ENCODE assay signal across 8 cellular contexts in genomic region chrX:100928660-100929613, GRCh38. TPM values are rescaled to one million over a fixed set of nuclear protein-coding genes. Genes with fewer than 3 reads are reported as not detected.
DNase-seq lines count a peak whose midpoint lies in the region; ATAC-seq, FAIRE-seq and TF ChIP-seq lines count a peak whose summit lies in the region.

Gene XKRX, minus strand, starts transcription at chrX:100928917. Its CDS starts 613 bp downstream, at chrX:100928304.

- H3K4me1 ChIP-seq in SJSA1 (replicated peaks) (no peaks in the 10 kb centered on the region), kidney (ENCODE audit: control insufficient read depth in 1 of 2, insufficient read depth in 1 of 2, low read depth in 1 of 2, low read length in 2 of 2) (no peaks in the 10 kb centered on the region)

- H3K4me3 ChIP-seq in SJSA1 (peak within 1 kb of the TSS; percentile 30), astrocyte of the spinal cord (ENCODE audit: low read depth, low read length) (peak within 1 kb of the TSS; percentile 31), kidney (ENCODE audit: low read length in 2 of 2) (peak within 1 kb of the TSS in 1 of 2 donors; percentile 39)

- DNase-seq in SHP77 (lab: John Stamatoyannopoulos, UW) (peak; percentile 0 to 28), SHP77 treated with DMSO at 0.1 percent for 48 hours (lab: John Stamatoyannopoulos, UW) (no peak), SJSA1 (ENCODE audit: low read depth in 1 of 2, low spot score in 2 of 2) (peak; percentile 16 to 36), astrocyte of the spinal cord (ENCODE audit: low read depth, low spot score) (peak; percentile 10), kidney (peak; percentile 70)
- peak; percentile 47 for DNase-seq in stimulated activated CD4-positive, alpha-beta T cell treated with anti-CD3 and anti-CD28 coated beads, Interleukin-4, amount 100 ng/mL, for 1 hour
- DNase-seq in NK-92 treated with Interleukin-12 subunit alpha and Interleukin-12 subunit beta, amount 100 ng/mL, for 24 hours (lab: John Stamatoyannopoulos, UW) = no peak

- no peaks in the 10 kb centered on the region for H3K36me3 ChIP-seq in SJSA1
- H3K36me3 ChIP-seq in kidney (ENCODE audit: control insufficient read depth in 1 of 2, insufficient read depth in 2 of 2, low read length in 2 of 2) = no peaks in the 10 kb centered on the region

- H3K9me3 ChIP-seq in SJSA1 (replicated peaks) = no peaks in the 10 kb centered on the region
- no peaks in the 10 kb centered on the region for H3K9me3 ChIP-seq in kidney (ENCODE audit: control insufficient read depth in 1 of 2, low read length in 2 of 2)

- no peak for TF ChIP-seq CTCF in astrocyte of the spinal cord (IDR thresholded peaks at IDR 0.05; ENCODE audit: low read depth, low read length)
- no peak for TF ChIP-seq CTCF in kidney (IDR thresholded peaks at IDR 0.05; ENCODE audit: borderline replicate concordance, extremely low read depth, insufficient read depth)

- no peak for FAIRE-seq in kidney (lab: Jason Lieb, UNC)

- intact Hi-C loops in kidney (cut with DNase I) = no loop called here

- H3K27me3 ChIP-seq in SJSA1 (replicated peaks) = no peaks in the 10 kb centered on the region

- in situ Hi-C loops in astrocyte of the spinal cord (cut with HindIII; ENCODE audit: low sequenced_read_pairs) = no loop called here

- H3K9ac ChIP-seq in kidney (ENCODE audit: low read length in 2 of 2) = no peak within 1 kb of the TSS

- ATAC-seq in HG03342 (IDR thresholded peaks at IDR 0.05; ENCODE audit: unreplicated experiment) = peak; percentile 64

- H3K27ac ChIP-seq in SJSA1 (no peak within 1 kb of the TSS), kidney (ENCODE audit: low read depth in 2 of 2, low read length in 2 of 2) (no peak within 1 kb of the TSS)

RNA-seq across cellular contexts. Expression of gene XKRX, which starts in this region (rescaled TPM):
- 0.16 TPM in 1 of 2 replicates, not detected in the other for total RNA-seq in SJSA1 (2014; rRNA removed; shearing (Covaris generic))
- 0.63 TPM for total RNA-seq in kidney
- not detected for polyA plus RNA-seq in kidney (ENCODE audit: insufficient read depth, low read depth, low replicate concordance)

Comparison
In these comparisons a context has a peak if more than half of its experiments do, and no peak if none do; other contexts are left out.
1. DNase-seq: peak in SHP77 (2 of 2), astrocyte of the spinal cord (single experiment) and stimulated activated CD4-positive, alpha-beta T cell treated with anti-CD3 and anti-CD28 coated beads, Interleukin-4, amount 100 ng/mL, for 1 hour (single experiment); none in SHP77 treated with DMSO at 0.1 percent for 48 hours (single experiment) and NK-92 treated with Interleukin-12 subunit alpha and Interleukin-12 subunit beta, amount 100 ng/mL, for 24 hours (single experiment).
2. Peak in DNase-seq and H3K4me3 ChIP-seq in SJSA1; RNA of the gene not detected or under 1 TPM.
3. Peak in DNase-seq in kidney; RNA of the gene not detected or under 1 TPM.